1 cellular context compared by ENCODE assay signal in genomic region chr1:167322483-167322882, GRCh38.
TF ChIP-seq lines count a peak whose summit lies in the region.

No MANE protein-coding gene starts in this region.

TF ChIP-seq in K562, 482 proteins besides CTCF, POLR2A, EP300 and RAD21 (continued from another document):
- TF ChIP-seq, protein P1, sequence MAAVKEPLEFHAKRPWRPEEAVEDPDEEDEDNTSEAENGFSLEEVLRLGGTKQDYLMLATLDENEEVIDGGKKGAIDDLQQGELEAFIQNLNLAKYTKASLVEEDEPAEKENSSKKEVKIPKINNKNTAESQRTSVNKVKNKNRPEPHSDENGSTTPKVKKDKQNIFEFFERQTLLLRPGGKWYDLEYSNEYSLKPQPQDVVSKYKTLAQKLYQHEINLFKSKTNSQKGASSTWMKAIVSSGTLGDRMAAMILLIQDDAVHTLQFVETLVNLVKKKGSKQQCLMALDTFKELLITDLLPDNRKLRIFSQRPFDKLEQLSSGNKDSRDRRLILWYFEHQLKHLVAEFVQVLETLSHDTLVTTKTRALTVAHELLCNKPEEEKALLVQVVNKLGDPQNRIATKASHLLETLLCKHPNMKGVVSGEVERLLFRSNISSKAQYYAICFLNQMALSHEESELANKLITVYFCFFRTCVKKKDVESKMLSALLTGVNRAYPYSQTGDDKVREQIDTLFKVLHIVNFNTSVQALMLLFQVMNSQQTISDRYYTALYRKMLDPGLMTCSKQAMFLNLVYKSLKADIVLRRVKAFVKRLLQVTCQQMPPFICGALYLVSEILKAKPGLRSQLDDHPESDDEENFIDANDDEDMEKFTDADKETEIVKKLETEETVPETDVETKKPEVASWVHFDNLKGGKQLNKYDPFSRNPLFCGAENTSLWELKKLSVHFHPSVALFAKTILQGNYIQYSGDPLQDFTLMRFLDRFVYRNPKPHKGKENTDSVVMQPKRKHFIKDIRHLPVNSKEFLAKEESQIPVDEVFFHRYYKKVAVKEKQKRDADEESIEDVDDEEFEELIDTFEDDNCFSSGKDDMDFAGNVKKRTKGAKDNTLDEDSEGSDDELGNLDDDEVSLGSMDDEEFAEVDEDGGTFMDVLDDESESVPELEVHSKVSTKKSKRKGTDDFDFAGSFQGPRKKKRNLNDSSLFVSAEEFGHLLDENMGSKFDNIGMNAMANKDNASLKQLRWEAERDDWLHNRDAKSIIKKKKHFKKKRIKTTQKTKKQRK (IDR thresholded peaks at IDR 0.05; ENCODE audit: borderline replicate concordance, low read depth, low read length) = no peak
- TF ChIP-seq, protein P2, sequence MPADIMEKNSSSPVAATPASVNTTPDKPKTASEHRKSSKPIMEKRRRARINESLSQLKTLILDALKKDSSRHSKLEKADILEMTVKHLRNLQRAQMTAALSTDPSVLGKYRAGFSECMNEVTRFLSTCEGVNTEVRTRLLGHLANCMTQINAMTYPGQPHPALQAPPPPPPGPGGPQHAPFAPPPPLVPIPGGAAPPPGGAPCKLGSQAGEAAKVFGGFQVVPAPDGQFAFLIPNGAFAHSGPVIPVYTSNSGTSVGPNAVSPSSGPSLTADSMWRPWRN (IDR thresholded peaks at IDR 0.05; ENCODE audit: low read depth) = no peak
- TF ChIP-seq ESRRA (IDR thresholded peaks at IDR 0.05; ENCODE audit: borderline replicate concordance, low read depth) (no peak), HDAC1 (IDR thresholded peaks at IDR 0.05) (no peak), ILF3 (IDR thresholded peaks at IDR 0.05; ENCODE audit: borderline replicate concordance) (no peak), NCOA1 (IDR thresholded peaks at IDR 0.05; ENCODE audit: low read depth) (no peak), SOX6 (IDR thresholded peaks at IDR 0.05) (no peak), ERF (CRISPR knock-in tag; IDR thresholded peaks at IDR 0.05) (no peak), PCBP1 (IDR thresholded peaks at IDR 0.05; ENCODE audit: low read depth, low read length, poor library complexity, severe bottlenecking) (no peak), ZNF830 (CRISPR knock-in tag; IDR thresholded peaks at IDR 0.05) (no peak), SMARCA4 (IDR thresholded peaks at IDR 0.05) (no peak), SP2 (IDR thresholded peaks at IDR 0.05; ENCODE audit: extremely low read depth, low read depth, low read length, poor library complexity, severe bottlenecking) (no peak), PTRF (tag; IDR thresholded peaks at IDR 0.05) (no peak), CBX3 (IDR thresholded peaks at IDR 0.05; ENCODE audit: borderline replicate concordance in 1 of 2, low read length in 2 of 2) (peak in 1 of 2 experiments; percentile 69; a peak in 1 of 3 replicates), ZNF76 (CRISPR knock-in tag; IDR thresholded peaks at IDR 0.05; ENCODE audit: borderline replicate concordance) (no peak), ETV1 (tag; conservative IDR thresholded peaks at IDR 0.05; ENCODE audit: low read depth) (no peak), CUX1 (CRISPR knock-in tag; IDR thresholded peaks at IDR 0.05) (no peak), CBX5 (IDR thresholded peaks at IDR 0.05; ENCODE audit: borderline replicate concordance, low read depth) (0 out of 2 replicates have a peak, but pooled peaks have one; percentile 54)
- TF ChIP-seq, protein P3, sequence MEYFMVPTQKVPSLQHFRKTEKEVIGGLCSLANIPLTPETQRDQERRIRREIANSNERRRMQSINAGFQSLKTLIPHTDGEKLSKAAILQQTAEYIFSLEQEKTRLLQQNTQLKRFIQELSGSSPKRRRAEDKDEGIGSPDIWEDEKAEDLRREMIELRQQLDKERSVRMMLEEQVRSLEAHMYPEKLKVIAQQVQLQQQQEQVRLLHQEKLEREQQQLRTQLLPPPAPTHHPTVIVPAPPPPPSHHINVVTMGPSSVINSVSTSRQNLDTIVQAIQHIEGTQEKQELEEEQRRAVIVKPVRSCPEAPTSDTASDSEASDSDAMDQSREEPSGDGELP (CRISPR knock-in tag; IDR thresholded peaks at IDR 0.05; ENCODE audit: borderline replicate concordance) = no peak
- TF ChIP-seq, protein P4, sequence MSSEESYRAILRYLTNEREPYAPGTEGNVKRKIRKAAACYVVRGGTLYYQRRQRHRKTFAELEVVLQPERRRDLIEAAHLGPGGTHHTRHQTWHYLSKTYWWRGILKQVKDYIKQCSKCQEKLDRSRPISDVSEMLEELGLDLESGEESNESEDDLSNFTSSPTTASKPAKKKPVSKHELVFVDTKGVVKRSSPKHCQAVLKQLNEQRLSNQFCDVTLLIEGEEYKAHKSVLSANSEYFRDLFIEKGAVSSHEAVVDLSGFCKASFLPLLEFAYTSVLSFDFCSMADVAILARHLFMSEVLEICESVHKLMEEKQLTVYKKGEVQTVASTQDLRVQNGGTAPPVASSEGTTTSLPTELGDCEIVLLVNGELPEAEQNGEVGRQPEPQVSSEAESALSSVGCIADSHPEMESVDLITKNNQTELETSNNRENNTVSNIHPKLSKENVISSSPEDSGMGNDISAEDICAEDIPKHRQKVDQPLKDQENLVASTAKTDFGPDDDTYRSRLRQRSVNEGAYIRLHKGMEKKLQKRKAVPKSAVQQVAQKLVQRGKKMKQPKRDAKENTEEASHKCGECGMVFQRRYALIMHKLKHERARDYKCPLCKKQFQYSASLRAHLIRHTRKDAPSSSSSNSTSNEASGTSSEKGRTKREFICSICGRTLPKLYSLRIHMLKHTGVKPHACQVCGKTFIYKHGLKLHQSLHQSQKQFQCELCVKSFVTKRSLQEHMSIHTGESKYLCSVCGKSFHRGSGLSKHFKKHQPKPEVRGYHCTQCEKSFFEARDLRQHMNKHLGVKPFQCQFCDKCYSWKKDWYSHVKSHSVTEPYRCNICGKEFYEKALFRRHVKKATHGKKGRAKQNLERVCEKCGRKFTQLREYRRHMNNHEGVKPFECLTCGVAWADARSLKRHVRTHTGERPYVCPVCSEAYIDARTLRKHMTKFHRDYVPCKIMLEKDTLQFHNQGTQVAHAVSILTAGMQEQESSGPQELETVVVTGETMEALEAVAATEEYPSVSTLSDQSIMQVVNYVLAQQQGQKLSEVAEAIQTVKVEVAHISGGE (CRISPR knock-in tag; IDR thresholded peaks at IDR 0.05) = no peak
